ENCODE assay signal across 8 cellular contexts in genomic region chr6:73903155-73903554, GRCh38.
"Had no signal": no experiment of that assay in that cellular context is flagged by ENCODE, and none has a peak within 500 bp of the region (broad histone marks: within the 10 kb centered on the region; RNA-seq: fewer than 3 reads in every experiment).

No MANE protein-coding gene starts in this region.

- H3K9me3 ChIP-seq: HAP-1 had no signal

- H3K36me3 ChIP-seq: HAP-1 had no signal

- ATAC-seq: HCT116, K562 had no signal

- H3K27ac ChIP-seq: GM23248 had no signal

- H3K27ac Mint-ChIP-seq: HFFc6 had no signal

- H3K4me3 ChIP-seq: GM23248, HAP-1, K562 had no signal

- H3K4me1 ChIP-seq: HAP-1 had no signal

- DNase-seq: GM23248, GOT3, H7, HFFc6, IMR-90 had no signal

- H3K4me3 Mint-ChIP-seq: HFFc6 had no signal
